In genomic region chrX:111123125-111123524, GRCh38 we compare ENCODE assay signal across 15 cellular contexts. TPM values are rescaled to one million over a fixed set of nuclear protein-coding genes. Genes with fewer than 3 reads are reported as not detected.
DNase-seq lines count a peak whose midpoint lies in the region; ATAC-seq and TF ChIP-seq lines count a peak whose summit lies in the region.
"Had no signal": no experiment of that assay in that cellular context is flagged by ENCODE, and none has a peak within 500 bp of the region (broad histone marks: within the 10 kb centered on the region; RNA-seq: fewer than 3 reads in every experiment).

No MANE protein-coding gene starts in this region.

- H3K27me3 Mint-ChIP-seq in activated CD4-positive, alpha-beta T cell treated with anti-CD3 and anti-CD28 coated beads, Interleukin-2, amount 10 ng/mL, durations not matched to agents 24 days and 14 days: no peaks in the 10 kb centered on the region
- H3K27me3 Mint-ChIP-seq in natural killer cell (ENCODE audit: low read depth in 2 of 2): peaks cover 0 to 6% of the 10 kb centered on the region in 2 donors

- 40 to 79% methylated on average over 4 to 6 of the region's 6 CpGs for WGBS in transverse colon (ENCODE audit: low coverage in 1 of 2), 2 donors

- ATAC-seq in HG02623 (IDR thresholded peaks at IDR 0.05; ENCODE audit: unreplicated experiment) (peak; percentile 62), natural killer cell (no peak)

- H3K36me3 Mint-ChIP-seq in activated CD4-positive, alpha-beta T cell treated with anti-CD3 and anti-CD28 coated beads, Interleukin-2, amount 10 ng/mL, durations not matched to agents 24 days and 14 days (ENCODE audit: low read depth): no peaks in the 10 kb centered on the region
- H3K36me3 Mint-ChIP-seq in natural killer cell: no peaks in the 10 kb centered on the region

- no peaks in the 10 kb centered on the region for H3K36me3 ChIP-seq in MG63
- no peaks in the 10 kb centered on the region for H3K36me3 ChIP-seq in transverse colon
- H3K36me3 ChIP-seq: sigmoid colon had no signal

- H3K4me3 ChIP-seq in MG63 (0 out of 2 replicates have a peak overlapping the region, but pooled peaks have one; percentile 13), transverse colon (no peak overlapping the region)
- H3K4me3 ChIP-seq: sigmoid colon had no signal

- in situ Hi-C loops in transverse colon (cut with MboI; ENCODE audit: low pct_ligation_motif_present in 1 of 4, low pct_unique_long_range_greater_than_20kb in 1 of 4, low sequenced_read_pairs in 3 of 4): no loop called here

- H3K27ac ChIP-seq in transverse colon: no peak overlapping the region
- H3K27ac ChIP-seq: RWPE1, sigmoid colon had no signal

- H3K4me1 Mint-ChIP-seq in activated CD4-positive, alpha-beta T cell treated with anti-CD3 and anti-CD28 coated beads, Interleukin-2, amount 10 ng/mL, durations not matched to agents 24 days and 14 days: peaks cover 14% of the 10 kb centered on the region
- H3K4me1 Mint-ChIP-seq in natural killer cell: peaks cover 5 to 6% of the 10 kb centered on the region in 2 donors

- H3K4me1 ChIP-seq in transverse colon: no peaks in the 10 kb centered on the region
- H3K4me1 ChIP-seq: sigmoid colon had no signal

- peak overlapping the region; percentile 88 for H3K27ac Mint-ChIP-seq in activated CD4-positive, alpha-beta T cell treated with anti-CD3 and anti-CD28 coated beads, Interleukin-2, amount 10 ng/mL, durations not matched to agents 24 days and 14 days
- peak overlapping the region in 1 of 2 donors; percentile 58 for H3K27ac Mint-ChIP-seq in natural killer cell

- no peaks in the 10 kb centered on the region for H3K9me3 ChIP-seq in MG63
- H3K9me3 ChIP-seq in transverse colon: no peaks in the 10 kb centered on the region
- H3K9me3 ChIP-seq: sigmoid colon had no signal

- H3K4me3 Mint-ChIP-seq in activated CD4-positive, alpha-beta T cell treated with anti-CD3 and anti-CD28 coated beads, Interleukin-2, amount 10 ng/mL, durations not matched to agents 24 days and 14 days: peak overlapping the region; percentile 77
- H3K4me3 Mint-ChIP-seq in natural killer cell: peak overlapping the region; percentile 70

- TF ChIP-seq CTCF in natural killer cell (IDR thresholded peaks at IDR 0.05): no peak
- TF ChIP-seq CTCF in transverse colon (IDR thresholded peaks at IDR 0.05): no peak

- DNase-seq in activated CD4-positive, alpha-beta T cell treated with anti-CD3 and anti-CD28 coated beads, Interleukin-2, amount 10 ng/mL, durations not matched to agents 24 days and 14 days: peak; percentile 55
- no peak for DNase-seq in activated CD4-positive, alpha-beta T cell treated with anti-CD3 and anti-CD28 coated beads for 48 hours
- DNase-seq in MG63 (no peak), natural killer cell (no peak), hippocampal formation (lab: John Stamatoyannopoulos, UW) (no peak), transverse colon (no peak), NCI-H748 (lab: John Stamatoyannopoulos, UW; ENCODE audit: unreplicated experiment) (no peak)
- DNase-seq: head of caudate nucleus, midbrain, NCI-H187 treated with DMSO at 0.1 percent for 48 hours, sigmoid colon had no signal

- H3K27me3 ChIP-seq in MG63: no peaks in the 10 kb centered on the region
- no peaks in the 10 kb centered on the region for H3K27me3 ChIP-seq in transverse colon
- H3K27me3 ChIP-seq: sigmoid colon had no signal

- peaks cover 3% of the 10 kb centered on the region for H3K9me3 Mint-ChIP-seq in activated CD4-positive, alpha-beta T cell treated with anti-CD3 and anti-CD28 coated beads, Interleukin-2, amount 10 ng/mL, durations not matched to agents 24 days and 14 days
- H3K9me3 Mint-ChIP-seq in natural killer cell: no peaks in the 10 kb centered on the region

- TF ChIP-seq EP300 in transverse colon (IDR thresholded peaks at IDR 0.05; ENCODE audit: low read depth): no peak

- intact Hi-C loops in activated CD4-positive, alpha-beta T cell treated with anti-CD3 and anti-CD28 coated beads, Interleukin-2, amount 10 ng/mL, durations not matched to agents 24 days and 14 days (cut with micrococcal nuclease): loop anchor here (10.0 kb wide), 1 partner anchor 1338 kb away; no protein-coding TSS in a partner anchor
- intact Hi-C loops in natural killer cell (cut with micrococcal nuclease) (no loop called here), transverse colon (cut with DNase I; ENCODE audit: low total_unique reads) (no loop called here)

- no peak for TF ChIP-seq POLR2A in transverse colon (IDR thresholded peaks at IDR 0.05)

RNA-seq across cellular contexts. Expression of gene PAK3, which starts 27.1 kb away (rescaled TPM):
- total RNA-seq in activated CD4-positive, alpha-beta T cell treated with anti-CD3 and anti-CD28 coated beads, Interleukin-2, amount 10 ng/mL, durations not matched to agents 24 days and 14 days: 0.07 and 0.30 TPM in 2 replicates
- total RNA-seq in MG63 (2014; rRNA removed; shearing (Covaris generic); ENCODE audit: low replicate concordance): not detected in 2 replicates
- not detected for total RNA-seq in natural killer cell
- total RNA-seq in transverse colon: under 1 TPM; 0.27 to 0.80 (median 0.77) TPM
- total RNA-seq: A172, HT-29 had no signal
